In the genomic region with DNA sequence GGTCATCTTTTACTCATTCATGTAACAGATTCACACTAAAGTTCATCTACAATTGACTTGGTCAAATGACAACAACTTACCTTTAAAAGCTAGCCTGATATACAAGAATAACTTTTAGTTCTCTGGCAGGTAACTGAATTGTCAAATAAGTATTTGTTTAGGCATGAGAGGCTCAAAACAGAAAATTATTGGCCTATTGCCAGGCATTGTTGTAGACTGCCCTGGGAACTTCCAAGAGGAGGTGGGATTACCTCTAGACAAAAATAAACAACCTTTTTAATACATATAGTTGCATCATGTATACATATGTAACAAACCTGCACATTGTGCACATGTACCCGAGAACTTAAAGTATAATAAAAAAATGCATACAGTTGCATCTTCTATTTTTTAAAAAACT, we compare ENCODE assay signal across 15 cellular contexts. TPM values are rescaled to one million over a fixed set of nuclear protein-coding genes. Genes with fewer than 3 reads are reported as not detected.
DNase-seq lines count a peak whose midpoint lies in the region; ATAC-seq and TF ChIP-seq lines count a peak whose summit lies in the region.
"Had no signal": no experiment of that assay in that cellular context is flagged by ENCODE, and none has a peak within 500 bp of the region (broad histone marks: within the 10 kb centered on the region; RNA-seq: fewer than 3 reads in every experiment).

No MANE protein-coding gene starts in this region.

- TF ChIP-seq CTCF in HEK293 (tag by site-specific recombination; IDR thresholded peaks at IDR 0.05) (no peak), epithelial cell of esophagus (IDR thresholded peaks at IDR 0.05; ENCODE audit: insufficient read depth, low read depth, low read length, missing control alignments) (no peak)

- H3K36me3 ChIP-seq in HEK293 (ENCODE audit: control insufficient read depth in 2 of 2, insufficient read depth in 1 of 2, low read length in 2 of 2): no peaks in the 10 kb centered on the region
- H3K36me3 ChIP-seq: BLaER1 treated with 17β-estradiol and CSF1 and Interleukin-3, amounts not matched to agents 10 nM and 100 nM; SJSA1 had no signal

- CTCF ChIA-PET in HEK293 (lab: Yijun Ruan, JAX): interaction anchor here (2.6 kb wide), 1 partner anchor 19 kb away, joined by 13 read pairs; a partner anchor contains a TSS

- ATAC-seq in HG03442 (IDR thresholded peaks at IDR 0.05; ENCODE audit: unreplicated experiment): no peak
- ATAC-seq: A549 had no signal

- DNase-seq in NCI-H510A treated with DMSO at 0.1 percent for 48 hours (lab: John Stamatoyannopoulos, UW) (peak; percentile 25), NCI-H510A (lab: John Stamatoyannopoulos, UW) (no peak), NCI-H345 (lab: John Stamatoyannopoulos, UW) (peak; percentile 54), epithelial cell of esophagus (ENCODE audit: low read depth) (peak; percentile 12), cardiac septum (ENCODE audit: low spot score) (no peak), medulla oblongata (ENCODE audit: extremely low spot score) (no peak)
- DNase-seq: NCI-H1436 treated with DMSO at 0.1 percent for 48 hours, NCI-H2107, T-helper 2 cell had no signal

- H3K4me1 ChIP-seq in HEK293 (ENCODE audit: control insufficient read depth, insufficient read depth, low read length): no peaks in the 10 kb centered on the region
- H3K4me1 ChIP-seq: A549; BLaER1 treated with 17β-estradiol and CSF1 and Interleukin-3, amounts not matched to agents 10 nM and 100 nM; SJSA1 had no signal

- POLR2A ChIA-PET in HEK293 (lab: Yijun Ruan, JAX): no interaction called here

- H3K27ac ChIP-seq in HEK293 (ENCODE audit: extremely low read depth, low read depth, low read length): no peak overlapping the region
- H3K27ac ChIP-seq: A549; BLaER1 treated with 17β-estradiol and CSF1 and Interleukin-3, amounts not matched to agents 10 nM and 100 nM; SJSA1 had no signal

- no peaks in the 10 kb centered on the region for H3K9me3 ChIP-seq in HEK293 (ENCODE audit: control insufficient read depth, insufficient read depth, low read depth, low read length)
- H3K9me3 ChIP-seq: A549; BLaER1 treated with 17β-estradiol and CSF1 and Interleukin-3, amounts not matched to agents 10 nM and 100 nM; SJSA1 had no signal

- intact Hi-C loops in cardiac septum (cut with DNase I): no loop called here

- H3K4me3 ChIP-seq in HEK293 (ENCODE audit: low read depth, low read length) (no peak overlapping the region), epithelial cell of esophagus (ENCODE audit: low read length) (no peak overlapping the region)
- H3K4me3 ChIP-seq: A549; BLaER1 treated with 17β-estradiol and CSF1 and Interleukin-3, amounts not matched to agents 10 nM and 100 nM; SJSA1 had no signal

TF ChIP-seq in HEK293, 187 proteins besides CTCF, POLR2A, EP300 and RAD21:
- TF ChIP-seq ZNF544 (tag by site-specific recombination; IDR thresholded peaks at IDR 0.05): peak; percentile 59; the same call in 1 of the 2 replicates
- TF ChIP-seq ZNF324 (tag by site-specific recombination; IDR thresholded peaks at IDR 0.05): no peak
- TF ChIP-seq ZNF510 (tag by site-specific recombination; IDR thresholded peaks at IDR 0.05; ENCODE audit: insufficient replicate concordance): no peak
- TF ChIP-seq, protein P1, sequence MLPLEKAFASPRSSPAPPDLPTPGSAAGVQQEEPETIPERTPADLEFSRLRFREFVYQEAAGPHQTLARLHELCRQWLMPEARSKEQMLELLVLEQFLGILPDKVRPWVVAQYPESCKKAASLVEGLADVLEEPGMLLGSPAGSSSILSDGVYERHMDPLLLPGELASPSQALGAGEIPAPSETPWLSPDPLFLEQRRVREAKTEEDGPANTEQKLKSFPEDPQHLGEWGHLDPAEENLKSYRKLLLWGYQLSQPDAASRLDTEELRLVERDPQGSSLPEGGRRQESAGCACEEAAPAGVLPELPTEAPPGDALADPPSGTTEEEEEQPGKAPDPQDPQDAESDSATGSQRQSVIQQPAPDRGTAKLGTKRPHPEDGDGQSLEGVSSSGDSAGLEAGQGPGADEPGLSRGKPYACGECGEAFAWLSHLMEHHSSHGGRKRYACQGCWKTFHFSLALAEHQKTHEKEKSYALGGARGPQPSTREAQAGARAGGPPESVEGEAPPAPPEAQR (tag by site-specific recombination; IDR thresholded peaks at IDR 0.05): no peak
- 0 out of 2 replicates have a peak, but pooled peaks have one; percentile 16 for TF ChIP-seq KLF10 (tag by site-specific recombination; IDR thresholded peaks at IDR 0.05)
- peak; percentile 71 for TF ChIP-seq ZNF350 (tag by site-specific recombination; IDR thresholded peaks at IDR 0.05)
- TF ChIP-seq ZNF391 (tag by site-specific recombination; IDR thresholded peaks at IDR 0.05; ENCODE audit: borderline replicate concordance, low read depth): no peak

RNA-seq across cellular contexts. Expression of a gene that starts 18.2 kb away (rescaled TPM):
- 0.19 TPM for total RNA-seq in cardiac septum
- total RNA-seq: HT-29, SJSA1 had no signal

Comparison
In these comparisons a context has a peak if more than half of its experiments do, and no peak if none do; other contexts are left out.
1. DNase-seq: peak in NCI-H510A treated with DMSO at 0.1 percent for 48 hours (single experiment), NCI-H345 (single experiment) and epithelial cell of esophagus (single experiment); none in NCI-H510A (single experiment), cardiac septum (single experiment) and medulla oblongata (single experiment).